Comparison of ENCODE assay signal across 1 cellular context in the genomic region with DNA sequence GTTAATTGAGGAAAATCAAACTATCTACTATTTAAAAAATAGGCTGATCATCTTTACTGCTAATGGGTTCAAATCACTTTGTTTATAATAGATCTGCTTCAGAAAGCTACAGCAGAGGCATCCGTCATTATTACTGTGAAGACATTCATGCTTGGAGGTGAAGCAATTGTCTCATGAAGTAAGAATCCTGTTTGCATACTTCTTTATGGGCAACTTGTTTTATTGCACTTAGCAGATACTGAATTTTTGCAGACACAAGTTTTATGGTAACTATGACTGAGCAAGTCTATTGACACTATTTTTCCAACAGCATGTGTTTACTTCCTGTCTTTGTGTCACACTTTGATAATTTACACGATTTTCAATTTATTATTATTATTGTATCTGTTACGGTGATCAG.
TF ChIP-seq lines count a peak whose summit lies in the region.

No MANE protein-coding gene starts in this region.

TF ChIP-seq in GM23338, 12 proteins besides CTCF, POLR2A, EP300 and RAD21 (continued from another document):
- TF ChIP-seq REST (IDR thresholded peaks at IDR 0.05; ENCODE audit: unreplicated experiment) (no peak), STAT1 (IDR thresholded peaks at IDR 0.05; ENCODE audit: unreplicated experiment) (no peak)
- TF ChIP-seq, protein P1, sequence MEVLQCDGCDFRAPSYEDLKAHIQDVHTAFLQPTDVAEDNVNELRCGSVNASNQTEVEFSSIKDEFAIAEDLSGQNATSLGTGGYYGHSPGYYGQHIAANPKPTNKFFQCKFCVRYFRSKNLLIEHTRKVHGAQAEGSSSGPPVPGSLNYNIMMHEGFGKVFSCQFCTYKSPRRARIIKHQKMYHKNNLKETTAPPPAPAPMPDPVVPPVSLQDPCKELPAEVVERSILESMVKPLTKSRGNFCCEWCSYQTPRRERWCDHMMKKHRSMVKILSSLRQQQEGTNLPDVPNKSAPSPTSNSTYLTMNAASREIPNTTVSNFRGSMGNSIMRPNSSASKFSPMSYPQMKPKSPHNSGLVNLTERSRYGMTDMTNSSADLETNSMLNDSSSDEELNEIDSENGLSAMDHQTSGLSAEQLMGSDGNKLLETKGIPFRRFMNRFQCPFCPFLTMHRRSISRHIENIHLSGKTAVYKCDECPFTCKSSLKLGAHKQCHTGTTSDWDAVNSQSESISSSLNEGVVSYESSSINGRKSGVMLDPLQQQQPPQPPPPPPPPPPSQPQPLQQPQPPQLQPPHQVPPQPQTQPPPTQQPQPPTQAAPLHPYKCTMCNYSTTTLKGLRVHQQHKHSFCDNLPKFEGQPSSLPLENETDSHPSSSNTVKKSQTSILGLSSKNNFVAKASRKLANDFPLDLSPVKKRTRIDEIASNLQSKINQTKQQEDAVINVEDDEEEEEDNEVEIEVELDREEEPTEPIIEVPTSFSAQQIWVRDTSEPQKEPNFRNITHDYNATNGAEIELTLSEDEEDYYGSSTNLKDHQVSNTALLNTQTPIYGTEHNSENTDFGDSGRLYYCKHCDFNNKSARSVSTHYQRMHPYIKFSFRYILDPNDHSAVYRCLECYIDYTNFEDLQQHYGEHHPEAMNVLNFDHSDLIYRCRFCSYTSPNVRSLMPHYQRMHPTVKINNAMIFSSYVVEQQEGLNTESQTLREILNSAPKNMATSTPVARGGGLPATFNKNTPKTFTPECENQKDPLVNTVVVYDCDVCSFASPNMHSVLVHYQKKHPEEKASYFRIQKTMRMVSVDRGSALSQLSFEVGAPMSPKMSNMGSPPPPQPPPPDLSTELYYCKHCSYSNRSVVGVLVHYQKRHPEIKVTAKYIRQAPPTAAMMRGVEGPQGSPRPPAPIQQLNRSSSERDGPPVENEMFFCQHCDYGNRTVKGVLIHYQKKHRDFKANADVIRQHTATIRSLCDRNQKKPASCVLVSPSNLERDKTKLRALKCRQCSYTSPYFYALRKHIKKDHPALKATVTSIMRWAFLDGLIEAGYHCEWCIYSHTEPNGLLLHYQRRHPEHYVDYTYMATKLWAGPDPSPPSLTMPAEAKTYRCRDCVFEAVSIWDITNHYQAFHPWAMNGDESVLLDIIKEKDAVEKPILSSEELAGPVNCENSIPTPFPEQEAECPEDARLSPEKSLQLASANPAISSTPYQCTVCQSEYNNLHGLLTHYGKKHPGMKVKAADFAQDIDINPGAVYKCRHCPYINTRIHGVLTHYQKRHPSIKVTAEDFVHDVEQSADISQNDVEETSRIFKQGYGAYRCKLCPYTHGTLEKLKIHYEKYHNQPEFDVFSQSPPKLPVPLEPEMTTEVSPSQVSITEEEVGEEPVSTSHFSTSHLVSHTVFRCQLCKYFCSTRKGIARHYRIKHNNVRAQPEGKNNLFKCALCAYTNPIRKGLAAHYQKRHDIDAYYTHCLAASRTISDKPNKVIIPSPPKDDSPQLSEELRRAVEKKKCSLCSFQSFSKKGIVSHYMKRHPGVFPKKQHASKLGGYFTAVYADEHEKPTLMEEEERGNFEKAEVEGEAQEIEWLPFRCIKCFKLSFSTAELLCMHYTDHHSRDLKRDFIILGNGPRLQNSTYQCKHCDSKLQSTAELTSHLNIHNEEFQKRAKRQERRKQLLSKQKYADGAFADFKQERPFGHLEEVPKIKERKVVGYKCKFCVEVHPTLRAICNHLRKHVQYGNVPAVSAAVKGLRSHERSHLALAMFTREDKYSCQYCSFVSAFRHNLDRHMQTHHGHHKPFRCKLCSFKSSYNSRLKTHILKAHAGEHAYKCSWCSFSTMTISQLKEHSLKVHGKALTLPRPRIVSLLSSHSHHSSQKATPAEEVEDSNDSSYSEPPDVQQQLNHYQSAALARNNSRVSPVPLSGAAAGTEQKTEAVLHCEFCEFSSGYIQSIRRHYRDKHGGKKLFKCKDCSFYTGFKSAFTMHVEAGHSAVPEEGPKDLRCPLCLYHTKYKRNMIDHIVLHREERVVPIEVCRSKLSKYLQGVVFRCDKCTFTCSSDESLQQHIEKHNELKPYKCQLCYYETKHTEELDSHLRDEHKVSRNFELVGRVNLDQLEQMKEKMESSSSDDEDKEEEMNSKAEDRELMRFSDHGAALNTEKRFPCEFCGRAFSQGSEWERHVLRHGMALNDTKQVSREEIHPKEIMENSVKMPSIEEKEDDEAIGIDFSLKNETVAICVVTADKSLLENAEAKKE (CRISPR knock-in tag; IDR thresholded peaks at IDR 0.05), result no peak
